26 cellular contexts compared by ENCODE assay signal in genomic region chr6:88161921-88162320, GRCh38. TPM values are rescaled to one million over a fixed set of nuclear protein-coding genes. Genes with fewer than 3 reads are reported as not detected.
"Had no signal": no experiment of that assay in that cellular context is flagged by ENCODE, and none has a peak within 500 bp of the region (broad histone marks: within the 10 kb centered on the region; RNA-seq: fewer than 3 reads in every experiment).

No MANE protein-coding gene starts in this region.

- H3K36me3 Mint-ChIP-seq: activated naive CD4-positive, alpha-beta T cell treated with anti-CD3 and anti-CD28 coated beads, Interleukin-2, amount 50 U/mL, for 72 hours; activated naive CD8-positive, alpha-beta T cell treated with anti-CD3 and anti-CD28 coated beads, Interleukin-2, amount 10 ng/mL, durations not matched to agents 7 days and 5 days had no signal

- H3K9me3 ChIP-seq: ascending aorta, colonic mucosa had no signal

- H3K9me3 Mint-ChIP-seq: activated B cell treated with CpG ODN at 0.5 μM for 24 hours; activated CD8-positive, alpha-beta T cell treated with anti-CD3 and anti-CD28 coated beads for 36 hours; activated naive CD4-positive, alpha-beta T cell treated with anti-CD3 and anti-CD28 coated beads, Interleukin-2, amount 50 U/mL, for 72 hours; activated naive CD8-positive, alpha-beta T cell treated with anti-CD3 and anti-CD28 coated beads, Interleukin-2, amount 10 ng/mL, durations not matched to agents 7 days and 5 days; activated T-cell treated with anti-CD3 and anti-CD28 coated beads, Interleukin-2, amount 50 U/mL, for 4 hours; activated T-helper 17 cell treated with anti-CD3 and anti-CD28 coated beads, Interleukin-2, amount 50 U/mL, for 72 hours; central memory CD8-positive, alpha-beta T cell; endodermal cell; T-helper 2 cell treated with Interferon-gamma antibody and Interleukin-4, amounts not matched to agents 5 μg/mL and 100 μg/mL, for 36 hours had no signal

- H3K4me3 ChIP-seq: ascending aorta, colonic mucosa had no signal

- H3K27ac ChIP-seq: ascending aorta, brain microvascular endothelial cell, colonic mucosa, WERI-Rb-1 had no signal

- H3K27ac Mint-ChIP-seq: activated B cell treated with CpG ODN at 0.5 μM for 24 hours; activated CD8-positive, alpha-beta T cell treated with anti-CD3 and anti-CD28 coated beads for 36 hours; activated naive CD4-positive, alpha-beta T cell treated with anti-CD3 and anti-CD28 coated beads, Interleukin-2, amount 50 U/mL, for 72 hours; activated naive CD8-positive, alpha-beta T cell treated with anti-CD3 and anti-CD28 coated beads, Interleukin-2, amount 10 ng/mL, durations not matched to agents 7 days and 5 days; activated T-helper 17 cell treated with anti-CD3 and anti-CD28 coated beads, Interleukin-2, amount 50 U/mL, for 72 hours; endodermal cell; T-helper 17 cell; T-helper 2 cell treated with Interferon-gamma antibody and Interleukin-4, amounts not matched to agents 5 μg/mL and 100 μg/mL, for 36 hours had no signal

- H3K4me3 Mint-ChIP-seq: activated B cell treated with CpG ODN at 0.5 μM for 24 hours; activated CD8-positive, alpha-beta T cell treated with anti-CD3 and anti-CD28 coated beads for 36 hours; activated naive CD8-positive, alpha-beta T cell treated with anti-CD3 and anti-CD28 coated beads, Interleukin-2, amount 10 ng/mL, durations not matched to agents 7 days and 5 days; activated T-cell treated with anti-CD3 and anti-CD28 coated beads, Interleukin-2, amount 50 U/mL, for 4 hours; activated T-helper 17 cell treated with anti-CD3 and anti-CD28 coated beads, Interleukin-2, amount 50 U/mL, for 72 hours; central memory CD8-positive, alpha-beta T cell; endodermal cell; T-helper 17 cell; T-helper 2 cell treated with Interferon-gamma antibody and Interleukin-4, amounts not matched to agents 5 μg/mL and 100 μg/mL, for 36 hours had no signal

- DNase-seq: activated B cell treated with CpG ODN at 0.5 μM for 24 hours; activated CD4-positive, alpha-beta T cell treated with anti-CD3 and anti-CD28 coated beads for 48 hours; activated CD4-positive, alpha-beta T cell treated with anti-CD3 and anti-CD28 coated beads, Interleukin-2, amount 50 U/mL, for 1 hour; activated CD4-positive, alpha-beta T cell treated with anti-CD3 and anti-CD28 coated beads, Interleukin-2, amount 50 U/mL, for 48 hours; activated CD8-positive, alpha-beta memory T cell treated with anti-CD3 and anti-CD28 coated beads for 24 hours; activated CD8-positive, alpha-beta T cell treated with anti-CD3 and anti-CD28 coated beads for 36 hours; activated effector memory CD4-positive, alpha-beta T cell treated with Interleukin-2 at 50 U/mL for 16 hours; activated gamma-delta T cell treated with Interleukin-2 at 50 U/mL for 16 hours; activated naive CD4-positive, alpha-beta T cell treated with Interleukin-2 at 50 U/mL for 16 hours; activated naive CD8-positive, alpha-beta T cell treated with anti-CD3 and anti-CD28 coated beads, Interleukin-2, amount 10 ng/mL, durations not matched to agents 7 days and 5 days; activated T-cell treated with anti-CD3 and anti-CD28 coated beads, Interleukin-2, amount 50 U/mL, for 4 hours; brain microvascular endothelial cell; colonic mucosa; effector memory CD4-positive, alpha-beta T cell; endodermal cell; foreskin fibroblast; head of caudate nucleus; T-helper 1 cell; T-helper 17 cell; T1000; WERI-Rb-1 had no signal

- H3K4me1 Mint-ChIP-seq: central memory CD8-positive, alpha-beta T cell had no signal

- H3K27me3 ChIP-seq: brain microvascular endothelial cell had no signal

- H3K36me3 ChIP-seq: ascending aorta, brain microvascular endothelial cell, colonic mucosa, WERI-Rb-1 had no signal

RNA-seq across cellular contexts. Expression of gene CNR1, which starts 4.2 kb away (rescaled TPM):
- total RNA-seq: activated CD8-positive, alpha-beta T cell treated with anti-CD3 and anti-CD28 coated beads for 36 hours; activated naive CD4-positive, alpha-beta T cell treated with anti-CD3 and anti-CD28 coated beads, Interleukin-2, amount 50 U/mL, for 72 hours; activated naive CD8-positive, alpha-beta T cell treated with anti-CD3 and anti-CD28 coated beads, Interleukin-2, amount 10 ng/mL, durations not matched to agents 7 days and 5 days had no signal
